Comparison of ENCODE assay signal across 8 cellular contexts in genomic region chr1:59506952-59507351, GRCh38.
A peak's percentile ranks its signal among the peaks of the same experiment; 100 is the strongest.
DNase-seq lines count a peak whose midpoint lies in the region; ATAC-seq and TF ChIP-seq lines count a peak whose summit lies in the region.

No MANE protein-coding gene starts in this region.

- intact Hi-C loops in OCI-LY7 (cut with micrococcal nuclease; ENCODE audit: unreplicated experiment), result no loop called here

- H3K4me1 Mint-ChIP-seq in progenitor cell of endocrine pancreas (ENCODE audit: low read depth), result peaks cover 5% of the 10 kb centered on the region

- CTCF ChIA-PET in OCI-LY7 (lab: Charles Lee; ENCODE audit: unreplicated experiment), result no interaction called here

- H3K36me3 ChIP-seq in OCI-LY7 (ENCODE audit: insufficient read depth, low read length) (no peaks in the 10 kb centered on the region), liver (ENCODE audit: control insufficient read depth in 4 of 4, insufficient read depth in 3 of 4, low read depth in 1 of 4, low read length in 3 of 4) (no peaks in the 10 kb centered on the region)

- H3K4me3 ChIP-seq in OCI-LY7 (ENCODE audit: low read depth, low read length, poor library complexity, severe bottlenecking) (no peak overlapping the region), liver (ENCODE audit: low read depth in 1 of 3, low read length in 3 of 3) (no peak overlapping the region)

- no peaks in the 10 kb centered on the region for H3K79me2 ChIP-seq in OCI-LY7 (ENCODE audit: insufficient read depth, low read depth, low read length)

- peak; percentile 71 for ATAC-seq in GM18502 (IDR thresholded peaks at IDR 0.05; ENCODE audit: poor library complexity, unreplicated experiment)
- ATAC-seq in HG02642 (IDR thresholded peaks at IDR 0.05; ENCODE audit: poor library complexity, unreplicated experiment), result peak; percentile 83

- H3K27me3 ChIP-seq in liver (ENCODE audit: control insufficient read depth in 4 of 4, insufficient read depth in 4 of 4, low read length in 3 of 4), result no peaks in the 10 kb centered on the region

- no peak overlapping the region for H3K27ac Mint-ChIP-seq in progenitor cell of endocrine pancreas

- DNase-seq in OCI-LY7 (ENCODE audit: low spot score), result peak; percentile 48
- no peak for DNase-seq in progenitor cell of endocrine pancreas (ENCODE audit: low spot score, unreplicated experiment)
- DNase-seq in activated effector memory CD4-positive, alpha-beta T cell treated with anti-CD3 and anti-CD28 coated beads, Interleukin-2, amount 50 U/mL, for 16 hours, result no peak
- DNase-seq in effector CD4-positive, alpha-beta T cell, result no peak
- no peak for DNase-seq in NCI-H1436 treated with DMSO at 0.1 percent for 48 hours (lab: John Stamatoyannopoulos, UW)

- no peaks in the 10 kb centered on the region for H3K9me2 ChIP-seq in OCI-LY7 (ENCODE audit: insufficient read depth, low read length)

- 27% methylated on average over 3 of the region's 3 CpGs for WGBS in liver

- H2AFZ ChIP-seq in OCI-LY7 (ENCODE audit: low read length), result peak overlapping the region; percentile 27

- no TSS peak for BruUV-seq in OCI-LY7 (replicated peaks; lab: Mats Ljungman, UMichigan)

- H3K36me3 Mint-ChIP-seq in progenitor cell of endocrine pancreas (ENCODE audit: insufficient read depth), result peaks cover 2% of the 10 kb centered on the region

- peak overlapping the region in 1 of 2 donors; percentile 28 for H3K9ac ChIP-seq in liver (ENCODE audit: low read depth in 1 of 2, low read length in 2 of 2)

- POLR2A ChIA-PET in OCI-LY7 (lab: Charles Lee), result interaction anchor here (0.7 kb wide), 1 partner anchor 152 kb away, joined by 3 read pairs; no protein-coding TSS in a partner anchor

- H3K9me3 Mint-ChIP-seq in progenitor cell of endocrine pancreas (ENCODE audit: low read depth), result no peaks in the 10 kb centered on the region

- no peak overlapping the region for H3K4me3 Mint-ChIP-seq in progenitor cell of endocrine pancreas (ENCODE audit: low read depth)

- H4K20me1 ChIP-seq in OCI-LY7 (ENCODE audit: insufficient read depth, low read length), result no peaks in the 10 kb centered on the region

- H3K9me3 ChIP-seq in OCI-LY7 (ENCODE audit: low read length), result no peaks in the 10 kb centered on the region
- H3K9me3 ChIP-seq in liver (ENCODE audit: control insufficient read depth in 4 of 4, low read length in 3 of 4), result no peaks in the 10 kb centered on the region

- peak; percentile 41 to 43 for TF ChIP-seq RAD21 in liver (IDR thresholded peaks at IDR 0.05)

- TF ChIP-seq CTCF in OCI-LY7 (conservative IDR thresholded peaks at IDR 0.05; ENCODE audit: low read length) (no peak), liver (IDR thresholded peaks at IDR 0.05; ENCODE audit: low read depth, low read length, missing input control) (no peak), progenitor cell of endocrine pancreas (IDR thresholded peaks at IDR 0.05; ENCODE audit: unreplicated experiment) (no peak)

- H3K27me3 Mint-ChIP-seq in progenitor cell of endocrine pancreas, result no peaks in the 10 kb centered on the region

- H3K27ac ChIP-seq in OCI-LY7 (ENCODE audit: low read depth, low read length, poor library complexity, severe bottlenecking) (no peak overlapping the region), liver (ENCODE audit: low read depth in 1 of 2, low read length in 2 of 2) (peak overlapping the region; percentile 55 to 59)

- H3K4me1 ChIP-seq in OCI-LY7 (ENCODE audit: insufficient read depth, low read length, poor library complexity, severe bottlenecking) (peaks cover 1% of the 10 kb centered on the region), liver (ENCODE audit: control insufficient read depth in 4 of 4, insufficient read depth in 4 of 4, low read length in 3 of 4) (peaks cover 7 to 22% (median 14%) of the 10 kb centered on the region in 4 donors)

- H3K4me2 ChIP-seq in OCI-LY7 (ENCODE audit: low read length), result no peak overlapping the region

TF ChIP-seq in liver, 16 proteins besides CTCF, POLR2A, EP300 and RAD21:
- TF ChIP-seq YY1 (IDR thresholded peaks at IDR 0.05) (peak; percentile 67), SP1 (IDR thresholded peaks at IDR 0.05) (peak; percentile 77), ZBTB33 (IDR thresholded peaks at IDR 0.05) (no peak), FOXA1 (IDR thresholded peaks at IDR 0.05) (peak; percentile 55), EGR1 (IDR thresholded peaks at IDR 0.05; ENCODE audit: low read depth in 2 of 2) (no peak), REST (IDR thresholded peaks at IDR 0.05) (no peak), ATF3 (IDR thresholded peaks at IDR 0.05) (no peak), RXRA (IDR thresholded peaks at IDR 0.05) (peak; percentile 46 to 73), JUND (IDR thresholded peaks at IDR 0.05) (peak in 1 of 2 donors; percentile 63), GABPA (IDR thresholded peaks at IDR 0.05 in 1 of 2, conservative IDR thresholded peaks at IDR 0.05 in 1 of 2) (no peak), MAX (IDR thresholded peaks at IDR 0.05) (peak; percentile 71), NR2F2 (IDR thresholded peaks at IDR 0.05) (no peak), HNF4A (conservative IDR thresholded peaks at IDR 0.05) (peak; percentile 57 to 65), HNF4G (IDR thresholded peaks at IDR 0.05) (no peak), TAF1 (conservative IDR thresholded peaks at IDR 0.05) (no peak), FOXA2 (IDR thresholded peaks at IDR 0.05) (peak; percentile 86)
